ENCODE assay signal across 21 cellular contexts in the genomic region with DNA sequence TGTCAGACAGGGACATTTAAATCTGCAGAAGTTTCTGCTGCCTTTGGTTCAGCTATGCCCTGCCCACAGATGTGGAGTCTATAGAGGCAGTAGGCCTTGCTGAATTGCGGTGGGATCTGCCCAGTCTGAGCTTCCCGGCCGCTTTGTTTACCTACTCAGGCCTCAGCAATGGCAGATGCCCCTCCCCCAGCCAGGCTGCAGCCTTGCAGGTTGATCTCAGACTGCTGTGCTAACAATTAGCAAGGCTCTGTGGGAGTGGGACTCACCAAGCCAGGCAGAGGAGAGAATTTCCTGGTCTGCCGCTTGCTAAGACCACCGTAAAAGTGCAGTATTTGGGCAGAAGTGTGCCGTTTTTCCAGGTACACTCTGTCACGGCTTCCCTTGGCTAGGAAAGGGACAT. TPM values are rescaled to one million over a fixed set of nuclear protein-coding genes. Genes with fewer than 3 reads are reported as not detected.
DNase-seq lines count a peak whose midpoint lies in the region; ATAC-seq, FAIRE-seq and TF ChIP-seq lines count a peak whose summit lies in the region.
"Had no signal": no experiment of that assay in that cellular context is flagged by ENCODE, and none has a peak within 500 bp of the region (broad histone marks: within the 10 kb centered on the region; RNA-seq: fewer than 3 reads in every experiment).

No MANE protein-coding gene starts in this region.

- H2BK5ac ChIP-seq in mesendoderm (ENCODE audit: low read length) = no peak overlapping the region

- TF ChIP-seq CTCF in brain microvascular endothelial cell (IDR thresholded peaks at IDR 0.05; ENCODE audit: low read depth, low read length, missing control alignments) (no peak), SK-N-SH (IDR thresholded peaks at IDR 0.05) (no peak)

- no peak overlapping the region for H2AFZ ChIP-seq in SK-N-SH (ENCODE audit: low read depth)

- no peaks in the 10 kb centered on the region for H3F3A ChIP-seq in SK-N-SH (replicated peaks; ENCODE audit: insufficient read depth)

- ATAC-seq in GM21447 (IDR thresholded peaks at IDR 0.05; ENCODE audit: unreplicated experiment) = no peak
- ATAC-seq in esophagus mucosa = no peak
- ATAC-seq in HG03342 (IDR thresholded peaks at IDR 0.05; ENCODE audit: unreplicated experiment) = no peak
- ATAC-seq: stimulated activated naive CD8-positive, alpha-beta T cell treated with anti-CD3 and anti-CD28 coated beads, Interleukin-15, Interleukin-2, amounts not matched to agents 100 U/mL and 50 U/mL, for 24 hours had no signal

- DNase-seq in ELR (ENCODE audit: low read depth) (peak; percentile 74), HTR-8/SVneo (ENCODE audit: insufficient read length, low spot score) (no peak), brain microvascular endothelial cell (peak; percentile 93), mesendoderm (peak; percentile 16), SK-N-SH (no peak)
- DNase-seq: activated CD4-positive, alpha-beta T cell treated with anti-CD3 and anti-CD28 coated beads, Interleukin-2, amount 10 ng/mL, durations not matched to agents 24 days and 14 days; activated naive CD4-positive, alpha-beta T cell treated with Interleukin-2 at 50 U/mL for 16 hours; BE2C; DMS 273 treated with DMSO at 0.1 percent for 48 hours; glutamatergic neuron; NCI-H2081; NCI-H526; stimulated activated naive CD8-positive, alpha-beta T cell treated with anti-CD3 and anti-CD28 coated beads, Interleukin-15, Interleukin-2, amounts not matched to agents 100 U/mL and 50 U/mL, for 24 hours had no signal

- CTCF ChIA-PET in SK-N-SH (lab: Yijun Ruan, JAX) = interaction anchor here (0.8 kb wide), 1 partner anchor 93 kb away, joined by 3 read pairs; no protein-coding TSS in a partner anchor

- H3K4me3 ChIP-seq in brain microvascular endothelial cell (ENCODE audit: low read depth, low read length) = peak overlapping the region; percentile 9
- H3K4me3 ChIP-seq in mesendoderm (ENCODE audit: low read length) = no peak overlapping the region
- no peak overlapping the region for H3K4me3 ChIP-seq in SK-N-SH (ENCODE audit: low read depth in 2 of 2, low read length in 1 of 2)
- H3K4me3 ChIP-seq: ascending aorta, SK-N-MC had no signal

- H3K4ac ChIP-seq in mesendoderm (ENCODE audit: low read depth, low read length) = no peak overlapping the region

- no peak overlapping the region for H4K8ac ChIP-seq in mesendoderm (ENCODE audit: low read depth, low read length)

- no peaks in the 10 kb centered on the region for H3K27me3 ChIP-seq in brain microvascular endothelial cell (replicated peaks)
- no peaks in the 10 kb centered on the region for H3K27me3 ChIP-seq in mesendoderm (ENCODE audit: insufficient read depth, low read length, poor library complexity)
- no peaks in the 10 kb centered on the region for H3K27me3 ChIP-seq in SK-N-SH (ENCODE audit: insufficient read depth)
- H3K27me3 ChIP-seq: ascending aorta, BE2C had no signal

- no peak overlapping the region for H4K5ac ChIP-seq in mesendoderm (ENCODE audit: low read length)

- H3K9me3 ChIP-seq in SK-N-SH = no peaks in the 10 kb centered on the region
- H3K9me3 ChIP-seq: ascending aorta, BE2C had no signal

- no peaks in the 10 kb centered on the region for H3K79me1 ChIP-seq in mesendoderm (ENCODE audit: low read length)

- H2BK120ac ChIP-seq in mesendoderm (ENCODE audit: low read depth, low read length) = no peak overlapping the region

- WGBS in mesendoderm (ENCODE audit: extremely low coverage, insufficient coverage, low lambda C conversion rate) = no CpG with 5 or more reads among the region's 7 CpGs
- WGBS in SK-N-SH (ENCODE audit: low lambda C conversion rate) = 59% methylated on average over 7 of the region's 7 CpGs

- no peaks in the 10 kb centered on the region for H4K20me1 ChIP-seq in SK-N-SH (ENCODE audit: insufficient read depth)

- H3K4me2 ChIP-seq in mesendoderm (ENCODE audit: low read length) (no peak overlapping the region), SK-N-SH (no peak overlapping the region)

- TF ChIP-seq RAD21 in SK-N-SH (IDR thresholded peaks at IDR 0.05; ENCODE audit: low read length) = no peak

- H3K23ac ChIP-seq in mesendoderm (ENCODE audit: low read length) = no peak overlapping the region

- in situ Hi-C loops in brain microvascular endothelial cell (cut with HindIII; ENCODE audit: low pct_ligation_motif_present, low sequenced_read_pairs) = no loop called here

- H3K79me2 ChIP-seq in mesendoderm (ENCODE audit: control insufficient read depth, insufficient read depth, low read length) (no peaks in the 10 kb centered on the region), SK-N-SH (ENCODE audit: insufficient read depth) (no peaks in the 10 kb centered on the region)

- FAIRE-seq in HTR-8/SVneo (lab: Jason Lieb, UNC) = peak; percentile 33
- FAIRE-seq: colon, keratinocyte had no signal

- no peaks in the 10 kb centered on the region for H3K4me1 ChIP-seq in mesendoderm (ENCODE audit: control insufficient read depth, low read depth, low read length)
- H3K4me1 ChIP-seq in SK-N-SH (ENCODE audit: control insufficient read depth in 1 of 2, insufficient read depth in 2 of 2, low read depth in 1 of 2, low read length in 1 of 2) = peaks cover 0 to 1% of the 10 kb centered on the region in 2 experiments; a peak in 1 of 4 replicates
- H3K4me1 ChIP-seq: ascending aorta had no signal

- peak overlapping the region; percentile 34 for H3K56ac ChIP-seq in mesendoderm (ENCODE audit: low read length)

- H2BK15ac ChIP-seq in mesendoderm (replicated peaks; ENCODE audit: low read depth) = no peak overlapping the region

- POLR2A ChIA-PET in SK-N-SH (lab: Yijun Ruan, JAX) = no interaction called here

- H3K9me2 ChIP-seq in SK-N-SH = no peaks in the 10 kb centered on the region

- H2AK5ac ChIP-seq in mesendoderm (ENCODE audit: low read length) = no peak overlapping the region

- H3K9ac ChIP-seq in mesendoderm (ENCODE audit: low read length) (no peak overlapping the region), SK-N-SH (no peak overlapping the region)

- no peak overlapping the region for H3K18ac ChIP-seq in mesendoderm (ENCODE audit: low read length)

- no peak for TF ChIP-seq EP300 in SK-N-SH (IDR thresholded peaks at IDR 0.05; ENCODE audit: borderline replicate concordance in 1 of 2, low read depth in 1 of 2, low read length in 1 of 2)

- H3K27ac ChIP-seq in brain microvascular endothelial cell (peak overlapping the region; percentile 60), mesendoderm (ENCODE audit: low read depth, low read length) (no peak overlapping the region), SK-N-SH (ENCODE audit: low read depth in 2 of 2, low read length in 1 of 2) (no peak overlapping the region)
- H3K27ac ChIP-seq: ascending aorta, SK-N-MC had no signal

- no peaks in the 10 kb centered on the region for H3K36me3 ChIP-seq in brain microvascular endothelial cell (replicated peaks)
- H3K36me3 ChIP-seq in mesendoderm (ENCODE audit: control insufficient read depth, insufficient read depth, low read length) = no peaks in the 10 kb centered on the region
- H3K36me3 ChIP-seq in SK-N-SH (replicated peaks in 1 of 2; ENCODE audit: control insufficient read depth in 1 of 2, insufficient read depth in 2 of 2, low read length in 1 of 2) = no peaks in the 10 kb centered on the region
- H3K36me3 ChIP-seq: ascending aorta, BE2C had no signal

TF ChIP-seq in SK-N-SH, 30 proteins besides CTCF, POLR2A, EP300 and RAD21:
- no peak for TF ChIP-seq TAF1 (IDR thresholded peaks at IDR 0.05; ENCODE audit: borderline replicate concordance, low read depth, low read length)
- TF ChIP-seq MEF2A (IDR thresholded peaks at IDR 0.05; ENCODE audit: borderline replicate concordance, low read depth) = no peak
- no peak for TF ChIP-seq GATA2 (CRISPR knock-in tag; IDR thresholded peaks at IDR 0.05)
- no peak for TF ChIP-seq POLR2AphosphoS5 (IDR thresholded peaks at IDR 0.05; ENCODE audit: low read depth, low read length)
- no peak for TF ChIP-seq NFIC (IDR thresholded peaks at IDR 0.05; ENCODE audit: borderline replicate concordance)
- TF ChIP-seq, protein P1, sequence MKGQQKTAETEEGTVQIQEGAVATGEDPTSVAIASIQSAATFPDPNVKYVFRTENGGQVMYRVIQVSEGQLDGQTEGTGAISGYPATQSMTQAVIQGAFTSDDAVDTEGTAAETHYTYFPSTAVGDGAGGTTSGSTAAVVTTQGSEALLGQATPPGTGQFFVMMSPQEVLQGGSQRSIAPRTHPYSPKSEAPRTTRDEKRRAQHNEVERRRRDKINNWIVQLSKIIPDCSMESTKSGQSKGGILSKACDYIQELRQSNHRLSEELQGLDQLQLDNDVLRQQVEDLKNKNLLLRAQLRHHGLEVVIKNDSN (IDR thresholded peaks at IDR 0.05; ENCODE audit: borderline replicate concordance, low read depth) = no peak
- TF ChIP-seq MXI1 (IDR thresholded peaks at IDR 0.05; ENCODE audit: low read depth, low read length) = no peak
- TF ChIP-seq YY1 (IDR thresholded peaks at IDR 0.05; ENCODE audit: low read depth) = no peak
- no peak for TF ChIP-seq EZH2phosphoT487 (IDR thresholded peaks at IDR 0.05; ENCODE audit: borderline replicate concordance, low read depth)
- no peak for TF ChIP-seq FOXM1 (IDR thresholded peaks at IDR 0.05; ENCODE audit: low read depth)
- TF ChIP-seq RCOR1 (IDR thresholded peaks at IDR 0.05; ENCODE audit: low read length) = no peak
- TF ChIP-seq JUND (IDR thresholded peaks at IDR 0.05) = no peak
- TF ChIP-seq NRF1 (IDR thresholded peaks at IDR 0.05; ENCODE audit: low read depth, low read length) = no peak
- no peak for TF ChIP-seq ELF1 (IDR thresholded peaks at IDR 0.05)

RNA-seq across cellular contexts. Expression of a gene that starts 28.2 kb away (rescaled TPM):
- 4.6 TPM for polyA plus RNA-seq in mesendoderm (2013, experiment 1 of 2)
- polyA plus RNA-seq in mesendoderm (2013, experiment 2 of 2) = 4.8 TPM
- 0.36 TPM for total RNA-seq in esophagus mucosa
- polyA plus RNA-seq in SK-N-SH (2012; rRNA removed) = 0.03 TPM in 1 of 2 replicates, not detected in the other
- polyA plus RNA-seq in SK-N-SH (2012; cell fraction: cytosol; rRNA removed) = under 0.01 and 0.04 TPM in 2 replicates
- 0.02 and 0.04 TPM in 2 replicates for polyA plus RNA-seq in SK-N-SH (2012; cell fraction: nucleus; rRNA removed)
- total RNA-seq: ascending aorta, neural crest cell had no signal

Comparison
In these comparisons a context has a peak if more than half of its experiments do, and no peak if none do; other contexts are left out.
1. DNase-seq: peak in ELR (single experiment), brain microvascular endothelial cell (single experiment) and mesendoderm (single experiment); none in HTR-8/SVneo (single experiment) and SK-N-SH (single experiment).